In genomic region chr5:30287890-30288289, GRCh38 we compare ENCODE assay signal across 22 cellular contexts.
"Had no signal": no experiment of that assay in that cellular context is flagged by ENCODE, and none has a peak within 500 bp of the region (broad histone marks: within the 10 kb centered on the region; RNA-seq: fewer than 3 reads in every experiment).

No MANE protein-coding gene starts in this region.

- H3K36me3 ChIP-seq: colonic mucosa, esophagus squamous epithelium, pancreas, stomach had no signal

- H3K9me3 ChIP-seq: colonic mucosa, pancreas had no signal

- DNase-seq: colonic mucosa; dermis blood vessel endothelial cell; esophagus squamous epithelium; foreskin fibroblast; immature natural killer cell; left colon; left ventricle myocardium superior; mesenchymal stem cell; midbrain; occipital lobe; pancreas; right cardiac atrium; stimulated activated CD4-positive, alpha-beta T cell treated with anti-CD3 and anti-CD28 coated beads, Interleukin-15, amount 100 ng/mL, for 24 hours; stimulated activated CD4-positive, alpha-beta T cell treated with anti-CD3 and anti-CD28 coated beads, Interleukin-1b, Interleukin-23, amount 100 ng/mL, for 48 hours; stimulated activated CD4-positive, alpha-beta T cell treated with anti-CD3 and anti-CD28 coated beads, Interleukin-4, amount 100 ng/mL, for 4 hours; stimulated activated naive B cell treated with anti-CD40 and anti-IgM and Interleukin-4, amounts not matched to agents 10 μg/mL and 1 μg/mL and 100 μg/mL, for 72 hours; stomach; substantia nigra; trophoblast cell had no signal

- H3K27me3 ChIP-seq: colonic mucosa, esophagus squamous epithelium, pancreas, stomach had no signal

- ATAC-seq: left colon; left ventricle myocardium superior; pancreas; right cardiac atrium; stimulated activated naive B cell treated with anti-CD40 and anti-IgM and Interleukin-4, amounts not matched to agents 10 μg/mL and 1 μg/mL and 100 μg/mL, for 72 hours had no signal

- H3K27me3 Mint-ChIP-seq: progenitor cell of endocrine pancreas; stimulated activated naive B cell treated with anti-CD40 and anti-IgM and Interleukin-4, amounts not matched to agents 10 μg/mL and 1 μg/mL and 100 μg/mL, for 72 hours had no signal

- H3K36me3 Mint-ChIP-seq: immature natural killer cell; stimulated activated naive B cell treated with anti-CD40 and anti-IgM and Interleukin-4, amounts not matched to agents 10 μg/mL and 1 μg/mL and 100 μg/mL, for 72 hours had no signal

- H3K27ac ChIP-seq: colonic mucosa, esophagus squamous epithelium, pancreas, stomach had no signal

- H3K4me1 Mint-ChIP-seq: immature natural killer cell; nephron; stimulated activated naive B cell treated with anti-CD40 and anti-IgM and Interleukin-4, amounts not matched to agents 10 μg/mL and 1 μg/mL and 100 μg/mL, for 72 hours had no signal

- H3K4me3 ChIP-seq: colonic mucosa, esophagus squamous epithelium, lung, pancreas, stomach had no signal

- FAIRE-seq: pancreas had no signal

- H3K4me1 ChIP-seq: colonic mucosa, esophagus squamous epithelium, pancreas, stomach had no signal

- H3K27ac Mint-ChIP-seq: immature natural killer cell; nephron; progenitor cell of endocrine pancreas; stimulated activated naive B cell treated with anti-CD40 and anti-IgM and Interleukin-4, amounts not matched to agents 10 μg/mL and 1 μg/mL and 100 μg/mL, for 72 hours had no signal

- H3K4me3 Mint-ChIP-seq: immature natural killer cell; nephron; stimulated activated naive B cell treated with anti-CD40 and anti-IgM and Interleukin-4, amounts not matched to agents 10 μg/mL and 1 μg/mL and 100 μg/mL, for 72 hours had no signal
